Comparison of ENCODE assay signal across 10 cellular contexts in genomic region chr4:2862528-2862927, GRCh38. TPM values are rescaled to one million over a fixed set of nuclear protein-coding genes. Genes with fewer than 3 reads are reported as not detected.
DNase-seq lines count a peak whose midpoint lies in the region; ATAC-seq and TF ChIP-seq lines count a peak whose summit lies in the region.
"Had no signal": no experiment of that assay in that cellular context is flagged by ENCODE, and none has a peak within 500 bp of the region (broad histone marks: within the 10 kb centered on the region; RNA-seq: fewer than 3 reads in every experiment).

No MANE protein-coding gene starts in this region.

- H3K79me1 ChIP-seq in trophoblast cell (ENCODE audit: low read length), result peaks cover 2% of the 10 kb centered on the region

- peak overlapping the region; percentile 51 for H3K4ac ChIP-seq in trophoblast cell (ENCODE audit: low read depth, low read length)

- H3K4me3 ChIP-seq in Panc1 (ENCODE audit: low read depth in 2 of 2, low read length in 2 of 2) (no peak overlapping the region), trophoblast cell (ENCODE audit: low read depth, low read length) (no peak overlapping the region), ascending aorta (no peak overlapping the region)
- H3K4me3 ChIP-seq in effector memory CD4-positive, alpha-beta T cell (ENCODE audit: insufficient read depth, low read depth, low read length, poor library complexity, severe bottlenecking), result no peak overlapping the region

- H2BK5ac ChIP-seq in trophoblast cell (ENCODE audit: low read depth, low read length, poor library complexity), result no peak overlapping the region

- no peak overlapping the region for H4K12ac ChIP-seq in trophoblast cell (ENCODE audit: low read depth, low read length)

- peak; percentile 87 for DNase-seq in DMS53 treated with DMSO at 0.1 percent for 48 hours (lab: John Stamatoyannopoulos, UW; ENCODE audit: unreplicated experiment)
- DNase-seq in Panc1 (ENCODE audit: low read depth, low spot score), result no peak
- peak; percentile 33 for DNase-seq in fibroblast of gingiva (ENCODE audit: low read depth)
- DNase-seq in trophoblast cell, result no peak
- no peak for DNase-seq in ascending aorta (ENCODE audit: low spot score in 2 of 2)
- no peak for DNase-seq in effector memory CD4-positive, alpha-beta T cell
- no peak for DNase-seq in NCI-H2081 treated with DMSO at 0.1 percent for 48 hours (lab: John Stamatoyannopoulos, UW)
- DNase-seq: activated CD4-positive, alpha-beta T cell treated with anti-CD3 and anti-CD28 coated beads for 4 hours; KBM-7 had no signal

- H3K4me2 ChIP-seq in trophoblast cell (ENCODE audit: low read length), result no peak overlapping the region

- CTCF ChIA-PET in Panc1 (lab: Charles Lee), result interaction anchor here (0.5 kb wide), 1 partner anchor 20 kb away, joined by 13 read pairs; no protein-coding TSS in a partner anchor

- WGBS in trophoblast cell (ENCODE audit: extremely low coverage, insufficient coverage, insufficient read length), result no CpG with 5 or more reads among the region's 1 CpG

- no peak overlapping the region for H3K14ac ChIP-seq in trophoblast cell (ENCODE audit: low read length)

- H2BK120ac ChIP-seq in trophoblast cell (ENCODE audit: insufficient read depth, low read length, poor library complexity), result no peak overlapping the region

- no peak overlapping the region for H2BK12ac ChIP-seq in trophoblast cell (ENCODE audit: low read length)

- no peak overlapping the region for H4K91ac ChIP-seq in trophoblast cell (ENCODE audit: low read depth, low read length)

- H3K27ac ChIP-seq in Panc1 (ENCODE audit: low read length) (no peak overlapping the region), trophoblast cell (ENCODE audit: low read depth, low read length) (no peak overlapping the region), ascending aorta (peak overlapping the region in 1 of 2 donors; percentile 53)
- H3K27ac ChIP-seq in effector memory CD4-positive, alpha-beta T cell (ENCODE audit: insufficient read depth, low read length, poor library complexity, severe bottlenecking), result no peak overlapping the region

- H3K36me3 ChIP-seq in Panc1 (ENCODE audit: control insufficient read depth, insufficient read depth, low read length) (no peaks in the 10 kb centered on the region), trophoblast cell (ENCODE audit: control insufficient read depth in 1 of 2, insufficient read depth in 2 of 2, low read length in 2 of 2) (no peaks in the 10 kb centered on the region), ascending aorta (no peaks in the 10 kb centered on the region)
- H3K36me3 ChIP-seq in effector memory CD4-positive, alpha-beta T cell (ENCODE audit: control insufficient read depth, insufficient read depth, low read length), result no peaks in the 10 kb centered on the region

- no peaks in the 10 kb centered on the region for H3K9me3 ChIP-seq in Panc1 (ENCODE audit: control insufficient read depth, insufficient read depth, low read depth, low read length)
- H3K9me3 ChIP-seq in trophoblast cell (ENCODE audit: insufficient read depth, low read depth, low read length), result no peaks in the 10 kb centered on the region
- H3K9me3 ChIP-seq in ascending aorta, result no peaks in the 10 kb centered on the region
- no peaks in the 10 kb centered on the region for H3K9me3 ChIP-seq in effector memory CD4-positive, alpha-beta T cell (ENCODE audit: control insufficient read depth, low read length)

- H3K4me1 ChIP-seq in Panc1 (ENCODE audit: control insufficient read depth, insufficient read depth, low read length) (peaks cover 38% of the 10 kb centered on the region), trophoblast cell (ENCODE audit: control insufficient read depth in 1 of 2, insufficient read depth in 2 of 2, low read length in 2 of 2) (peaks cover 8 to 11% of the 10 kb centered on the region in 2 experiments), ascending aorta (peaks cover 22 to 79% of the 10 kb centered on the region in 2 donors)
- peaks cover 3% of the 10 kb centered on the region for H3K4me1 ChIP-seq in effector memory CD4-positive, alpha-beta T cell (ENCODE audit: control insufficient read depth, insufficient read depth, low read length, poor library complexity, severe bottlenecking)

- H2AK5ac ChIP-seq in trophoblast cell (ENCODE audit: low read length), result no peak overlapping the region

- ATAC-seq in Panc1 (peak; percentile 62), HG02571 (IDR thresholded peaks at IDR 0.05; ENCODE audit: unreplicated experiment) (no peak)

- H3K9ac ChIP-seq in trophoblast cell (ENCODE audit: low read length), result no peak overlapping the region

- H3K27me3 ChIP-seq in Panc1 (ENCODE audit: control insufficient read depth, insufficient read depth, low read length), result no peaks in the 10 kb centered on the region
- no peaks in the 10 kb centered on the region for H3K27me3 ChIP-seq in trophoblast cell (ENCODE audit: insufficient read depth, low read length)
- H3K27me3 ChIP-seq in ascending aorta, result no peaks in the 10 kb centered on the region
- H3K27me3 ChIP-seq in effector memory CD4-positive, alpha-beta T cell (replicated peaks; ENCODE audit: control insufficient read depth, insufficient read depth, low read length, poor library complexity, severe bottlenecking), result no peaks in the 10 kb centered on the region

- no peak overlapping the region for H3K23ac ChIP-seq in trophoblast cell (ENCODE audit: low read length)

- peaks cover 7% of the 10 kb centered on the region for H3K79me2 ChIP-seq in trophoblast cell (ENCODE audit: control insufficient read depth, insufficient read depth, low read length, poor library complexity)

- TF ChIP-seq CTCF in Panc1 (IDR thresholded peaks at IDR 0.05) (no peak), ascending aorta (IDR thresholded peaks at IDR 0.05) (no peak)

- intact Hi-C loops in Panc1 (cut with micrococcal nuclease; ENCODE audit: unreplicated experiment) (no loop called here), ascending aorta (cut with DNase I) (no loop called here)

- POLR2A ChIA-PET in Panc1 (lab: Charles Lee), result interaction anchor here (0.6 kb wide), 1 partner anchor 21 kb away, joined by 3 read pairs; no protein-coding TSS in a partner anchor

- H4K8ac ChIP-seq in trophoblast cell (ENCODE audit: low read depth, low read length), result no peak overlapping the region

- no peak overlapping the region for H3K18ac ChIP-seq in trophoblast cell (ENCODE audit: low read length)

- no peak overlapping the region for H2AFZ ChIP-seq in trophoblast cell (ENCODE audit: insufficient read depth, low read length, poor library complexity)

- in situ Hi-C loops in Panc1 (cut with HindIII; ENCODE audit: low pct_unique_long_range_greater_than_20kb, low sequenced_read_pairs), result no loop called here

- no TSS peak for BruUV-seq in Panc1 (replicated peaks; lab: Mats Ljungman, UMichigan)

RNA-seq across cellular contexts. Expression of gene ADD1, which starts 18.9 kb away (rescaled TPM):
- total RNA-seq in Panc1 (2021; ENCODE audit: unreplicated experiment) (158 TPM), ascending aorta (261 TPM)
- polyA plus RNA-seq in Panc1 (2012; ENCODE audit: insufficient read length), result 126 TPM
- 225 and 238 TPM in 2 replicates for polyA plus RNA-seq in trophoblast cell (2013)

Comparison
In these comparisons a context has a peak if more than half of its experiments do, and no peak if none do; other contexts are left out.
1. DNase-seq: peak in DMS53 treated with DMSO at 0.1 percent for 48 hours (single experiment) and fibroblast of gingiva (single experiment); none in Panc1 (single experiment), trophoblast cell (0 of 2), ascending aorta (0 of 2), effector memory CD4-positive, alpha-beta T cell (0 of 3) and NCI-H2081 treated with DMSO at 0.1 percent for 48 hours (single experiment).